11 cellular contexts compared by ENCODE assay signal in the genomic region with DNA sequence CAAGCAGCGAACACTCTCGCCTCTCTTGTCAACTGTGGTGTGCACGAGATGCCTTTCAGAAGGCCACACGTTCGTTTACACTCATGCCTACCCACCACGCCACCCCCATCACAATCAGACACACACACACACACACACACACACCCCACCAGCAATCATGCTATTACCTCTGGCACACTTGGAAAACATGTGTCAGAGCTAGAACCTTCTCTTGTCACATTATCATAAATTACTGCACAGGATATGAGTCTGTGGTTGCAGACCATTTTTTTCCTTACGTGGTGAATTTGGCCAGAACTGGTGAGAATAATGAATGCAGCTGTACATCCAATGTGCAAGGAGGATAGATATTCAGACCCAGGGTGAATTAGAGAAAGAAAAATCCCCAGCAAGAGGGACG. TPM values are rescaled to one million over a fixed set of nuclear protein-coding genes. Genes with fewer than 3 reads are reported as not detected.
DNase-seq lines count a peak whose midpoint lies in the region; ATAC-seq, FAIRE-seq and TF ChIP-seq lines count a peak whose summit lies in the region.
"Had no signal": no experiment of that assay in that cellular context is flagged by ENCODE, and none has a peak within 500 bp of the region (broad histone marks: within the 10 kb centered on the region; RNA-seq: fewer than 3 reads in every experiment).

No MANE protein-coding gene starts in this region.

- peak; percentile 38 for FAIRE-seq in GM12891 (lab: Jason Lieb, UNC)

- no peaks in the 10 kb centered on the region for H3K36me3 ChIP-seq in adipocyte (ENCODE audit: control insufficient read depth, insufficient read depth, low read length, severe bottlenecking)
- H3K36me3 ChIP-seq: right lobe of liver, thoracic aorta had no signal

- peaks cover 40% of the 10 kb centered on the region for H3K4me1 ChIP-seq in adipocyte (ENCODE audit: control insufficient read depth, insufficient read depth, low read length)
- H3K4me1 ChIP-seq: right lobe of liver had no signal

- H3K9me3 ChIP-seq in adipocyte (ENCODE audit: control insufficient read depth, low read length) = no peaks in the 10 kb centered on the region
- H3K9me3 ChIP-seq: right lobe of liver, thoracic aorta had no signal

- H3K27me3 ChIP-seq in adipocyte (replicated peaks; ENCODE audit: control insufficient read depth, insufficient read depth, low read length) = no peaks in the 10 kb centered on the region
- H3K27me3 ChIP-seq: right lobe of liver had no signal

- DNase-seq in GM12891 (ENCODE audit: insufficient read length, low spot score) (no peak), adipocyte (ENCODE audit: low read depth) (no peak), AG08396 (ENCODE audit: low spot score) (no peak), NCI-H2029 treated with DMSO at 0.1 percent for 48 hours (lab: John Stamatoyannopoulos, UW) (no peak), COLO829 (ENCODE audit: low spot score) (no peak)
- DNase-seq in activated CD4-positive, alpha-beta T cell treated with anti-CD3 and anti-CD28 coated beads, Interleukin-2, amount 50 U/mL, for 48 hours = peak; percentile 48 to 56
- peak; percentile 63 for DNase-seq in stimulated activated CD4-positive, alpha-beta T cell treated with anti-CD3 and anti-CD28 coated beads, Interleukin-4, amount 100 ng/mL, for 24 hours
- DNase-seq: PC-3, right lobe of liver had no signal

- no peak for TF ChIP-seq POLR2A in GM12891 (IDR thresholded peaks at IDR 0.05; ENCODE audit: low read depth, low read length)

- peak overlapping the region; percentile 76 for H3K9ac ChIP-seq in adipocyte (ENCODE audit: low read length)

- peak overlapping the region; percentile 66 for H3K4me3 ChIP-seq in adipocyte (ENCODE audit: low read length)
- H3K4me3 ChIP-seq: right lobe of liver, thoracic aorta had no signal

- ATAC-seq in GM21723 (IDR thresholded peaks at IDR 0.05; ENCODE audit: unreplicated experiment) = no peak
- ATAC-seq: PC-3, right lobe of liver had no signal

TF ChIP-seq in GM12891, 5 proteins besides CTCF, POLR2A, EP300 and RAD21:
- TF ChIP-seq POLR2AphosphoS5 (IDR thresholded peaks at IDR 0.05; ENCODE audit: low read depth, low read length) = no peak
- no peak for TF ChIP-seq TAF1 (IDR thresholded peaks at IDR 0.05; ENCODE audit: low read depth, low read length)
- no peak for TF ChIP-seq SPI1 (IDR thresholded peaks at IDR 0.05; ENCODE audit: low read depth, low read length)
- TF ChIP-seq PAX5 (IDR thresholded peaks at IDR 0.05; ENCODE audit: insufficient read depth, low read length, severe bottlenecking) = no peak
- TF ChIP-seq POU2F2 (IDR thresholded peaks at IDR 0.05; ENCODE audit: low read depth, low read length) = no peak

RNA-seq across cellular contexts. Expression of gene TRIM69, which starts 52.4 kb away (rescaled TPM):
- polyA plus RNA-seq in GM12891 (2012; ENCODE audit: low read depth, missing spikeins) = 35.5 TPM

Comparison
In these comparisons a context has a peak if more than half of its experiments do, and no peak if none do; other contexts are left out.
1. DNase-seq: peak in activated CD4-positive, alpha-beta T cell treated with anti-CD3 and anti-CD28 coated beads, Interleukin-2, amount 50 U/mL, for 48 hours (2 of 2) and stimulated activated CD4-positive, alpha-beta T cell treated with anti-CD3 and anti-CD28 coated beads, Interleukin-4, amount 100 ng/mL, for 24 hours (single experiment); none in GM12891 (single experiment), adipocyte (single experiment), AG08396 (single experiment), NCI-H2029 treated with DMSO at 0.1 percent for 48 hours (single experiment) and COLO829 (single experiment).